ENCODE assay signal across 3 cellular contexts in the genomic region with DNA sequence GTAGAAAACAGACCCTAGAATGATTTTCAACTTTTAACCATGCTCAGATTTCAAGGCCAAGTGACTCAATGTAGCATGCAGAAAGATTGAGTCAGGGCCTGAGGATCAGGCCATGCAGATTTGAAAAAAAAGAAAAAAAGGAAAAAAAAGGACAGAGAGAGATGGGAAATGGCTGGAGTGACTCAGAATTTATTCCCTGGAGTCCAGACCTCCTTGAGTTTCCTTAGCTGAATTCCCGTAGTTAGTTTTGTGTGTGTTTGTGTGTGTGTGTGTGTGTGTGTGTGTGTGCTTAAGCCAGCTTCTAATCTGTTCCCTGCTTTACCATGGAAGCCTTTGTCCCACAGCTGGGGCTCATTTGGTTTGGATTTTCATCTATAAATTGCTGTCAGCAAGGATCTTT.
TF ChIP-seq lines count a peak whose summit lies in the region.

No MANE protein-coding gene starts in this region.

TF ChIP-seq in A549, 52 proteins besides CTCF, POLR2A, EP300 and RAD21:
- 0 out of 2 replicates have a peak, but pooled peaks have one; percentile 17 for TF ChIP-seq FOSL2 (IDR thresholded peaks at IDR 0.05)
- TF ChIP-seq FOSL2 (CRISPR knock-in tag; IDR thresholded peaks at IDR 0.05), result no peak
- no peak for TF ChIP-seq HOXB13 (CRISPR knock-in tag; IDR thresholded peaks at IDR 0.05; ENCODE audit: low read depth)

TF ChIP-seq in IMR-90, 13 proteins besides CTCF, POLR2A, EP300 and RAD21:
- TF ChIP-seq, protein P1, sequence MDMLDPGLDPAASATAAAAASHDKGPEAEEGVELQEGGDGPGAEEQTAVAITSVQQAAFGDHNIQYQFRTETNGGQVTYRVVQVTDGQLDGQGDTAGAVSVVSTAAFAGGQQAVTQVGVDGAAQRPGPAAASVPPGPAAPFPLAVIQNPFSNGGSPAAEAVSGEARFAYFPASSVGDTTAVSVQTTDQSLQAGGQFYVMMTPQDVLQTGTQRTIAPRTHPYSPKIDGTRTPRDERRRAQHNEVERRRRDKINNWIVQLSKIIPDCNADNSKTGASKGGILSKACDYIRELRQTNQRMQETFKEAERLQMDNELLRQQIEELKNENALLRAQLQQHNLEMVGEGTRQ (IDR thresholded peaks at IDR 0.05; ENCODE audit: low read depth, low read length), result no peak
- TF ChIP-seq FOS (IDR thresholded peaks at IDR 0.05; ENCODE audit: low read depth, low read length) (peak; percentile 65), RFX5 (IDR thresholded peaks at IDR 0.05; ENCODE audit: low read depth, low read length) (no peak), CHD1 (IDR thresholded peaks at IDR 0.05; ENCODE audit: low read depth, low read length) (no peak), NFE2L2 (IDR thresholded peaks at IDR 0.05; ENCODE audit: low read depth, low read length) (no peak), BHLHE40 (IDR thresholded peaks at IDR 0.05; ENCODE audit: low read depth, low read length) (no peak), MAZ (IDR thresholded peaks at IDR 0.05; ENCODE audit: borderline replicate concordance, low read depth, low read length) (no peak), CEBPB (IDR thresholded peaks at IDR 0.05; ENCODE audit: low read depth, low read length) (peak; percentile 58; the same call in 1 of the 2 replicates), MAFK (IDR thresholded peaks at IDR 0.05; ENCODE audit: low read depth, low read length) (peak; percentile 14; the same call in 1 of the 2 replicates)

TF ChIP-seq in endothelial cell of umbilical vein, 7 proteins besides CTCF, POLR2A, EP300 and RAD21:
- TF ChIP-seq GATA2 (IDR thresholded peaks at IDR 0.05; ENCODE audit: insufficient read depth, insufficient read length, low read depth, low read length) (no peak), JUN (IDR thresholded peaks at IDR 0.05; ENCODE audit: borderline replicate concordance, insufficient read depth, insufficient read length, low read depth) (peak; percentile 5), MYC (IDR thresholded peaks at IDR 0.05; ENCODE audit: low read depth, low read length) (no peak), POLR2AphosphoS5 (IDR thresholded peaks at IDR 0.05; ENCODE audit: insufficient read depth, low read depth, low read length) (no peak), EZH2 (IDR thresholded peaks at IDR 0.05; ENCODE audit: borderline replicate concordance, low read depth, low read length, severe bottlenecking) (no peak), FOS (IDR thresholded peaks at IDR 0.05; ENCODE audit: borderline replicate concordance, insufficient read depth, low read length) (peak; percentile 87)
- TF ChIP-seq, protein P2, sequence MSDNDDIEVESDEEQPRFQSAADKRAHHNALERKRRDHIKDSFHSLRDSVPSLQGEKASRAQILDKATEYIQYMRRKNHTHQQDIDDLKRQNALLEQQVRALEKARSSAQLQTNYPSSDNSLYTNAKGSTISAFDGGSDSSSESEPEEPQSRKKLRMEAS (IDR thresholded peaks at IDR 0.05; ENCODE audit: insufficient read depth, insufficient read length), result no peak
